In the genomic region with DNA sequence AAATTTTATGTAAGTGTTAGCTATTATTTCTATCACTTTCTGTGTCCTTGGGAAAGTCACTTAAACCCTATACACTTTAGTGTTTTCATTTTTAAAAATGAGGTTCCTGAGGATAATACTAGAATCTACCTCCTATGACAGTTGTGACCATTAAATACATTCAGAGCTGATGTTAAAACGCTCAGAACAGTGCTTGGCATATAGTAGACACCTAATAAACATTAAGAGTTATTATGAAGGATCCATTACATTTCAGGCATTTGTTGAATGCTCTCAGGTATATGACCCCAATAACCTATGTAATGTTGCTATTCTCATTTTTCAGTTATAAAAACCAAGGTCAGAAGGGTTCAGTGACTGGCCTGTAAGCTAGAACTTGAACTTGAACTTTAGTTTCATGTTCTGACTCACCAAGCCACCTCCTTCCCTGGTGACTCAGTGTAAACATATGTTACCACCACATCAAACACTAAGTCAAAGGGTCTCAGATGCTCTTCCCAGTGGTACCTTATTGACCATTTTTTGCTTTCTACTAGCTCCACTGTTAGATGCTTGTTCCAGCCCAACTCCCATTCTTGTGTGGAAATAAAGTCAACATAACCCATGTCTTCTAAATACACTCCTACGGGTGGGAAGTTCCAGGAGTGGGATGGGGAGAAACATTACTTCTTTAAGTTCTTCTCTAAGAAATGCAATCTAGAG, we compare ENCODE assay signal across 9 cellular contexts. TPM values are rescaled to one million over a fixed set of nuclear protein-coding genes. Genes with fewer than 3 reads are reported as not detected.
DNase-seq lines count a peak whose midpoint lies in the region; ATAC-seq, FAIRE-seq and TF ChIP-seq lines count a peak whose summit lies in the region.
"Had no signal": no experiment of that assay in that cellular context is flagged by ENCODE, and none has a peak within 500 bp of the region (broad histone marks: within the 10 kb centered on the region; RNA-seq: fewer than 3 reads in every experiment).

No MANE protein-coding gene starts in this region.

- no peaks in the 10 kb centered on the region for H3F3A ChIP-seq in smooth muscle cell (ENCODE audit: low read depth)

- no peak overlapping the region for H3K23ac ChIP-seq in H9 (ENCODE audit: insufficient read length, low read depth, low read length)

- BruUV-seq in GM12878 (replicated peaks; lab: Mats Ljungman, UMichigan) = no TSS peak

- H2AK5ac ChIP-seq in H9 (ENCODE audit: insufficient read length, low read length) = no peak overlapping the region

- H3K27ac Mint-ChIP-seq in activated CD4-positive, alpha-beta T cell treated with anti-CD3 and anti-CD28 coated beads, Interleukin-2, amount 10 ng/mL, durations not matched to agents 24 days and 14 days = peak overlapping the region; percentile 20
- H3K27ac Mint-ChIP-seq in H9 = no peak overlapping the region; a peak in 1 of 7 replicates

- TF ChIP-seq CTCF in GM12878 (IDR thresholded peaks at IDR 0.05 in 2 of 3, conservative IDR thresholded peaks at IDR 0.05 in 1 of 3; ENCODE audit: control insufficient read depth in 2 of 3, extremely low read depth in 1 of 3, insufficient read depth in 1 of 3, low read depth in 3 of 3, low read length in 3 of 3) (no peak), smooth muscle cell (IDR thresholded peaks at IDR 0.05; ENCODE audit: borderline replicate concordance, insufficient read depth, poor library complexity, severe bottlenecking) (no peak), H9 (conservative IDR thresholded peaks at IDR 0.05) (no peak)

- no peak overlapping the region for H2BK120ac ChIP-seq in H9 (ENCODE audit: low read depth, low read length, poor library complexity, severe bottlenecking)

- 5% methylated on average over 2 of the region's 2 CpGs for WGBS in GM12878 (ENCODE audit: insufficient coverage, insufficient replicate concordance, low lambda C conversion rate, missing lambda C conversion rate)
- WGBS in smooth muscle cell (ENCODE audit: low lambda C conversion rate) = 67% methylated on average over 2 of the region's 2 CpGs
- WGBS in H9 (ENCODE audit: extremely low coverage, insufficient read length, low lambda C conversion rate) = no CpG with 5 or more reads among the region's 2 CpGs

- intact Hi-C loops in activated CD4-positive, alpha-beta T cell treated with anti-CD3 and anti-CD28 coated beads, Interleukin-2, amount 10 ng/mL, durations not matched to agents 24 days and 14 days (cut with micrococcal nuclease) = loop anchor here (1.0 to 5.0 kb wide), 3 partner anchors 8 to 90 kb away; a partner anchor contains a TSS
- intact Hi-C loops in GM12878 (cut with micrococcal nuclease; ENCODE audit: unreplicated experiment) = no loop called here

- in situ Hi-C loops in GM12878 (cut with MboI) = no loop called here

- no peak overlapping the region for H2BK5ac ChIP-seq in H9 (ENCODE audit: insufficient read length, low read length)

- H2BK15ac ChIP-seq in H9 (ENCODE audit: low read depth, low read length) = no peak overlapping the region

- no peaks in the 10 kb centered on the region for H3K23me2 ChIP-seq in H9 (ENCODE audit: insufficient read length, low read depth, low read length, poor library complexity, severe bottlenecking)

- H3K9me3 Mint-ChIP-seq in activated CD4-positive, alpha-beta T cell treated with anti-CD3 and anti-CD28 coated beads, Interleukin-2, amount 10 ng/mL, durations not matched to agents 24 days and 14 days = peaks cover 8% of the 10 kb centered on the region
- H3K9me3 Mint-ChIP-seq in H9 = peaks cover 16 to 23% of the 10 kb centered on the region in 2 experiments

- SMC1A ChIA-PET in GM12878 (lab: Charles Lee; ENCODE audit: uncharacterized antibody, unreplicated experiment) = interaction anchor here (0.7 to 1.0 kb wide), 2 partner anchors 8 to 15 kb away, joined by 3 read pairs; no protein-coding TSS in a partner anchor

- CTCF ChIA-PET in GM12878 (lab: Yijun Ruan, JAX) = interaction anchor here (0.9 kb wide), 1 partner anchor 21 kb away, joined by 3 read pairs; no protein-coding TSS in a partner anchor

- H4K20me1 ChIP-seq in GM12878 (ENCODE audit: control insufficient read depth, insufficient read depth) (no peaks in the 10 kb centered on the region), smooth muscle cell (ENCODE audit: low read depth) (no peaks in the 10 kb centered on the region), H9 (ENCODE audit: control insufficient read depth, insufficient read depth, insufficient read length) (no peaks in the 10 kb centered on the region)

- FAIRE-seq in GM12878 (lab: Jason Lieb, UNC) = no peak

- H3K27ac ChIP-seq in GM12878 (ENCODE audit: control insufficient read depth, insufficient read depth) (no peak overlapping the region), smooth muscle cell (ENCODE audit: low read depth) (peak overlapping the region; percentile 28), H9 (ENCODE audit: insufficient read length, low read depth, low read length) (no peak overlapping the region)

- peaks cover 8% of the 10 kb centered on the region for H3K4me1 Mint-ChIP-seq in activated CD4-positive, alpha-beta T cell treated with anti-CD3 and anti-CD28 coated beads, Interleukin-2, amount 10 ng/mL, durations not matched to agents 24 days and 14 days
- H3K4me1 Mint-ChIP-seq in H9 = no peaks in the 10 kb centered on the region

- no peak overlapping the region for H4K91ac ChIP-seq in H9 (ENCODE audit: insufficient read length, low read depth, low read length)

- DNase-seq in activated CD4-positive, alpha-beta T cell treated with anti-CD3 and anti-CD28 coated beads, Interleukin-2, amount 10 ng/mL, durations not matched to agents 24 days and 14 days = peak; percentile 67
- DNase-seq in activated CD4-positive, alpha-beta T cell treated with anti-CD3 and anti-CD28 coated beads for 1 hour = no peak
- DNase-seq in GM12878 (ENCODE audit: low read depth, low spot score) (no peak), smooth muscle cell (lab: John Stamatoyannopoulos, UW; ENCODE audit: unreplicated experiment) (no peak), H9 (no peak), GM19238 (ENCODE audit: insufficient read length, low spot score) (no peak)
- DNase-seq: activated CD8-positive, alpha-beta memory T cell treated with anti-CD3 and anti-CD28 coated beads, Interleukin-2, amount 50 U/mL, for 48 hours had no signal

- no peak for TF ChIP-seq RAD21 in GM12878 (IDR thresholded peaks at IDR 0.05; ENCODE audit: insufficient read depth, low read depth, low read length)

- ATAC-seq in HG03520 (IDR thresholded peaks at IDR 0.05; ENCODE audit: unreplicated experiment) (peak; percentile 79), GM12878 (peak; percentile 59; the same call in 2 of the 3 replicates), GM18505 (IDR thresholded peaks at IDR 0.05; ENCODE audit: unreplicated experiment) (no peak)

- H3K18ac ChIP-seq in H9 (ENCODE audit: insufficient read length, low read depth, low read length) = no peak overlapping the region

- H3K27me3 ChIP-seq in GM12878 (replicated peaks in 1 of 2; ENCODE audit: control insufficient read depth in 2 of 2, insufficient read depth in 2 of 2, low read length in 1 of 2) (no peaks in the 10 kb centered on the region; a peak in 2 of 4 replicates), smooth muscle cell (ENCODE audit: low read depth) (no peaks in the 10 kb centered on the region), H9 (ENCODE audit: insufficient read depth, low read length) (no peaks in the 10 kb centered on the region)

- POLR2A ChIA-PET in GM12878 (lab: Charles Lee) = no interaction called here

- no peak overlapping the region for H2BK12ac ChIP-seq in H9 (ENCODE audit: insufficient read length, low read depth, low read length)

- H3K4me2 ChIP-seq in GM12878 (ENCODE audit: control insufficient read depth, insufficient read depth) = no peak overlapping the region
- H3K4me2 ChIP-seq in smooth muscle cell = no peak overlapping the region
- H3K4me2 ChIP-seq in H9 (ENCODE audit: insufficient read depth, insufficient read length, low read length) = no peak overlapping the region

- RAD21 ChIA-PET in GM12878 (lab: Charles Lee; ENCODE audit: unreplicated experiment) = no interaction called here

- H3K9ac ChIP-seq in GM12878 (ENCODE audit: control insufficient read depth, insufficient read depth, low read length) = no peak overlapping the region
- no peak overlapping the region for H3K9ac ChIP-seq in smooth muscle cell (ENCODE audit: low read depth)
- no peak overlapping the region for H3K9ac ChIP-seq in H9 (ENCODE audit: extremely low read depth, insufficient read length, low read length)

- H3K4me3 ChIP-seq in GM12878 (no peak overlapping the region), smooth muscle cell (no peak overlapping the region)

- no peak overlapping the region for H4K5ac ChIP-seq in H9 (ENCODE audit: insufficient read length, low read depth, low read length)

- no peak overlapping the region for H3T11ph ChIP-seq in H9 (ENCODE audit: low read length)

- H3K14ac ChIP-seq in H9 (ENCODE audit: insufficient read depth, low read length) = no peak overlapping the region

- H3K27me3 Mint-ChIP-seq in activated CD4-positive, alpha-beta T cell treated with anti-CD3 and anti-CD28 coated beads, Interleukin-2, amount 10 ng/mL, durations not matched to agents 24 days and 14 days = peaks cover 38% of the 10 kb centered on the region
- H3K27me3 Mint-ChIP-seq in H9 (ENCODE audit: low read depth) = peaks cover 9% of the 10 kb centered on the region

- H3K56ac ChIP-seq in H9 (ENCODE audit: insufficient read length, low read depth, low read length) = no peak overlapping the region

- H3K36me3 Mint-ChIP-seq in activated CD4-positive, alpha-beta T cell treated with anti-CD3 and anti-CD28 coated beads, Interleukin-2, amount 10 ng/mL, durations not matched to agents 24 days and 14 days (ENCODE audit: low read depth) = no peaks in the 10 kb centered on the region
- H3K36me3 Mint-ChIP-seq in H9 (ENCODE audit: insufficient read depth in 1 of 3, low read depth in 3 of 3) = peaks cover 2 to 18% (median 8%) of the 10 kb centered on the region in 3 experiments

- H3K4ac ChIP-seq in H9 (ENCODE audit: low read depth, low read length) = no peak overlapping the region

- H3K79me2 ChIP-seq in GM12878 (ENCODE audit: control insufficient read depth, insufficient read depth, low read length) (no peaks in the 10 kb centered on the region), smooth muscle cell (ENCODE audit: low read depth) (no peaks in the 10 kb centered on the region), H9 (ENCODE audit: insufficient read depth, low read length) (no peaks in the 10 kb centered on the region)

- no peaks in the 10 kb centered on the region for H3K4me1 ChIP-seq in GM12878 (ENCODE audit: control insufficient read depth, insufficient read depth, low read length)
- no peaks in the 10 kb centered on the region for H3K4me1 ChIP-seq in smooth muscle cell (ENCODE audit: low read depth)
- no peaks in the 10 kb centered on the region for H3K4me1 ChIP-seq in H9 (ENCODE audit: insufficient read depth, low read length)

- H3K9me3 ChIP-seq in GM12878 (replicated peaks; ENCODE audit: control insufficient read depth, insufficient read depth, low read length) = no peaks in the 10 kb centered on the region
- no peaks in the 10 kb centered on the region for H3K9me3 ChIP-seq in smooth muscle cell (replicated peaks; ENCODE audit: low read depth)
- H3K9me3 ChIP-seq in H9 (ENCODE audit: control insufficient read depth, low read depth, low read length) = no peaks in the 10 kb centered on the region

- TF ChIP-seq EP300 in GM12878 (IDR thresholded peaks at IDR 0.05; ENCODE audit: borderline replicate concordance in 1 of 2, control insufficient read depth in 1 of 2, low read depth in 2 of 2, low read length in 2 of 2) = no peak

- H3K36me3 ChIP-seq in GM12878 (ENCODE audit: control insufficient read depth in 2 of 2, insufficient read depth in 2 of 2, low read length in 1 of 2) (no peaks in the 10 kb centered on the region), smooth muscle cell (ENCODE audit: low read depth) (no peaks in the 10 kb centered on the region)

- no peaks in the 10 kb centered on the region for H3K79me1 ChIP-seq in H9 (ENCODE audit: insufficient read depth, low read depth, low read length, poor library complexity, severe bottlenecking)

- TF ChIP-seq POLR2A in GM12878 (IDR thresholded peaks at IDR 0.05; ENCODE audit: low read depth, low read length) (no peak), GM18505 (IDR thresholded peaks at IDR 0.05; ENCODE audit: borderline replicate concordance, extremely low read depth, insufficient read depth, insufficient read length) (no peak)

- H4K8ac ChIP-seq in H9 (replicated peaks; ENCODE audit: insufficient read length, low read depth, low read length) = no peak overlapping the region

- no peak overlapping the region for H3K4me3 Mint-ChIP-seq in activated CD4-positive, alpha-beta T cell treated with anti-CD3 and anti-CD28 coated beads, Interleukin-2, amount 10 ng/mL, durations not matched to agents 24 days and 14 days
- no peak overlapping the region for H3K4me3 Mint-ChIP-seq in H9

- H2AFZ ChIP-seq in GM12878 (ENCODE audit: control insufficient read depth, low read depth, low read length) = no peak overlapping the region
- no peak overlapping the region for H2AFZ ChIP-seq in smooth muscle cell (ENCODE audit: low read depth)
- H2AFZ ChIP-seq in H9 (ENCODE audit: low read length) = no peak overlapping the region

- H2BK20ac ChIP-seq in H9 (ENCODE audit: low read depth, low read length, poor library complexity, severe bottlenecking) = no peak overlapping the region

RNA-seq across cellular contexts. Expression of a gene that starts 47.6 kb away (rescaled TPM):
- total RNA-seq in activated CD4-positive, alpha-beta T cell treated with anti-CD3 and anti-CD28 coated beads, Interleukin-2, amount 10 ng/mL, durations not matched to agents 24 days and 14 days = not detected in 2 replicates
- not detected in 2 replicates for total RNA-seq in GM12878 (2013; cell fraction: nucleolus; rRNA removed)
- total RNA-seq in GM12878 (2014; rRNA removed) (not detected in 2 replicates), GM12878 (2014; rRNA removed; fragmentation: Illumina TruSeq; extraction: Trizol) (not detected in 2 replicates), GM12878 (2021) (not detected in 2 replicates), smooth muscle cell (20.5 and 21.8 TPM in 2 replicates), H9 (2021) (not detected in 2 replicates)
- polyA plus RNA-seq in GM12878 (2011; ENCODE audit: low read depth) = not detected
- polyA plus RNA-seq in GM12878 (2011; rRNA removed) (0.03 TPM in 1 of 2 replicates, not detected in the other), GM12878 (2014; fragmentation: Illumina TruSeq; extraction: Trizol) (not detected in 2 replicates), GM12878 (2014; fragmentation: Nextera tagmentation; extraction: Ambion mirVana) (not detected), GM12878 (2014; rRNA removed) (not detected in 2 replicates), GM12878 (2016; fragmentation: Nextera tagmentation; extraction: Ambion mirVana) (not detected), smooth muscle cell (21.9 and 33.9 TPM in 2 replicates)
- not detected in 2 replicates for polyA plus RNA-seq in GM12878 (2011; cell fraction: cytosol; rRNA removed)
- polyA plus RNA-seq in GM12878 (2011; cell fraction: nucleus; rRNA removed) = 0.04 TPM in 1 of 2 replicates, not detected in the other
- not detected in 2 replicates for polyA plus RNA-seq in GM12878 (2012)
- polyA minus RNA-seq in GM12878 (2011; rRNA and poly(A)+ RNA removed) = not detected in 2 replicates
- polyA minus RNA-seq in GM12878 (2011; cell fraction: cytosol; rRNA and poly(A)+ RNA removed) = not detected in 2 replicates
- polyA minus RNA-seq in GM12878 (2011; cell fraction: nucleus; rRNA and poly(A)+ RNA removed) = not detected in 2 replicates

Comparison
In these comparisons a context has a peak if more than half of its experiments do, and no peak if none do; other contexts are left out.
1. RNA of a gene that starts 47.6 kb away (total RNA-seq): 20.5 to 21.8 TPM in smooth muscle cell; not detected in activated CD4-positive, alpha-beta T cell treated with anti-CD3 and anti-CD28 coated beads, Interleukin-2, amount 10 ng/mL, durations not matched to agents 24 days and 14 days, not detected in GM12878 and not detected in H9; every median in the first group is over 10 times any median in the second.